Comparison of ENCODE assay signal across 1 cellular context in genomic region chr14:22569749-22570131, GRCh38.
TF ChIP-seq lines count a peak whose summit lies in the region.

No MANE protein-coding gene starts in this region.

TF ChIP-seq in GM12878, 131 proteins besides CTCF, POLR2A, EP300 and RAD21:
- TF ChIP-seq KLF5 (IDR thresholded peaks at IDR 0.05; ENCODE audit: partially characterized antibody), result no peak
- no peak for TF ChIP-seq BCLAF1 (IDR thresholded peaks at IDR 0.05)
- TF ChIP-seq ZNF592 (IDR thresholded peaks at IDR 0.05), result no peak
- no peak for TF ChIP-seq TBL1XR1 (IDR thresholded peaks at IDR 0.05; ENCODE audit: low read depth, low read length)
- no peak for TF ChIP-seq NFIC (IDR thresholded peaks at IDR 0.05; ENCODE audit: low read depth, low read length)
- no peak for TF ChIP-seq JUNB (IDR thresholded peaks at IDR 0.05)
- no peak for TF ChIP-seq HSF1 (IDR thresholded peaks at IDR 0.05; ENCODE audit: low read depth, low read length)
- TF ChIP-seq ASH2L (IDR thresholded peaks at IDR 0.05; ENCODE audit: borderline replicate concordance, low read depth), result no peak
- TF ChIP-seq WRNIP1 (IDR thresholded peaks at IDR 0.05; ENCODE audit: borderline replicate concordance, low read depth, low read length), result no peak
- TF ChIP-seq SMAD1 (IDR thresholded peaks at IDR 0.05; ENCODE audit: low read depth, partially characterized antibody), result no peak
- TF ChIP-seq RFX5 (IDR thresholded peaks at IDR 0.05; ENCODE audit: low read depth, low read length), result no peak
